In genomic region chr10:125005312-125006187, GRCh38 we compare ENCODE assay signal across 19 cellular contexts.
DNase-seq lines count a peak whose midpoint lies in the region; ATAC-seq and TF ChIP-seq lines count a peak whose summit lies in the region.
"Had no signal": no experiment of that assay in that cellular context is flagged by ENCODE, and none has a peak within 500 bp of the region (broad histone marks: within the 10 kb centered on the region; RNA-seq: fewer than 3 reads in every experiment).

No MANE protein-coding gene starts in this region.

- ATAC-seq in activated T-cell treated with anti-CD3 and anti-CD28 coated beads, Interleukin-2, amount 50 U/mL, for 72 hours (replicated peaks in 1 of 2) = no peak
- ATAC-seq: activated CD4-positive, alpha-beta T cell treated with anti-CD3 and anti-CD28 coated beads for 36 hours; activated CD8-positive, alpha-beta memory T cell treated with anti-CD3 and anti-CD28 coated beads, Interleukin-2, amount 10 ng/mL, durations not matched to agents 7 days and 5 days; mucosa of descending colon had no signal

- H3K36me3 Mint-ChIP-seq in activated T-cell treated with anti-CD3 and anti-CD28 coated beads, Interleukin-2, amount 50 U/mL, for 24 hours (ENCODE audit: low read depth) = no peaks in the 10 kb centered on the region
- H3K36me3 Mint-ChIP-seq in type B pancreatic cell (peaks cover 6% of the 10 kb centered on the region), glutamatergic neuron (ENCODE audit: unreplicated experiment) (peaks cover 4% of the 10 kb centered on the region)
- H3K36me3 Mint-ChIP-seq in activated T-cell treated with anti-CD3 and anti-CD28 coated beads, Interleukin-2, amount 50 U/mL, for 72 hours (ENCODE audit: insufficient read depth in 2 of 2) = no peaks in the 10 kb centered on the region
- H3K36me3 Mint-ChIP-seq: activated CD8-positive, alpha-beta memory T cell treated with anti-CD3 and anti-CD28 coated beads, Interleukin-2, amount 10 ng/mL, durations not matched to agents 7 days and 5 days had no signal

- H3K27ac ChIP-seq in dorsolateral prefrontal cortex = peak overlapping the region in 57 of 59 donors; percentile 26 to 99 (median 85)
- H3K27ac ChIP-seq: SJSA1 had no signal

- H3K4me3 Mint-ChIP-seq in activated T-cell treated with anti-CD3 and anti-CD28 coated beads, Interleukin-2, amount 50 U/mL, for 24 hours = no peak overlapping the region
- H3K4me3 Mint-ChIP-seq in type B pancreatic cell (no peak overlapping the region), glutamatergic neuron (ENCODE audit: unreplicated experiment) (no peak overlapping the region)
- no peak overlapping the region for H3K4me3 Mint-ChIP-seq in activated T-cell treated with anti-CD3 and anti-CD28 coated beads, Interleukin-2, amount 50 U/mL, for 72 hours
- H3K4me3 Mint-ChIP-seq: activated CD4-positive, alpha-beta T cell treated with anti-CD3 and anti-CD28 coated beads for 36 hours; activated CD8-positive, alpha-beta memory T cell treated with anti-CD3 and anti-CD28 coated beads, Interleukin-2, amount 10 ng/mL, durations not matched to agents 7 days and 5 days had no signal

- no peaks in the 10 kb centered on the region for H3K27me3 ChIP-seq in dorsolateral prefrontal cortex
- H3K27me3 ChIP-seq: ascending aorta, SJSA1 had no signal

- no peak overlapping the region for H3K27ac Mint-ChIP-seq in activated T-cell treated with anti-CD3 and anti-CD28 coated beads, Interleukin-2, amount 50 U/mL, for 24 hours
- no peak overlapping the region for H3K27ac Mint-ChIP-seq in type B pancreatic cell
- no peak overlapping the region for H3K27ac Mint-ChIP-seq in activated T-cell treated with anti-CD3 and anti-CD28 coated beads, Interleukin-2, amount 50 U/mL, for 72 hours
- no peak overlapping the region for H3K27ac Mint-ChIP-seq in glutamatergic neuron (ENCODE audit: unreplicated experiment)
- H3K27ac Mint-ChIP-seq: activated CD4-positive, alpha-beta T cell treated with anti-CD3 and anti-CD28 coated beads for 36 hours; activated CD8-positive, alpha-beta memory T cell treated with anti-CD3 and anti-CD28 coated beads, Interleukin-2, amount 10 ng/mL, durations not matched to agents 7 days and 5 days had no signal

- intact Hi-C loops in dorsolateral prefrontal cortex (cut with DNase I) = loop anchor here in 1 of 2 donors (2.0 kb wide), 1 partner anchor 55 kb away; no protein-coding TSS in a partner anchor

- no peaks in the 10 kb centered on the region for H3K9me3 Mint-ChIP-seq in activated T-cell treated with anti-CD3 and anti-CD28 coated beads, Interleukin-2, amount 50 U/mL, for 24 hours
- no peaks in the 10 kb centered on the region for H3K9me3 Mint-ChIP-seq in type B pancreatic cell
- no peaks in the 10 kb centered on the region for H3K9me3 Mint-ChIP-seq in activated T-cell treated with anti-CD3 and anti-CD28 coated beads, Interleukin-2, amount 50 U/mL, for 72 hours
- H3K9me3 Mint-ChIP-seq in glutamatergic neuron (ENCODE audit: unreplicated experiment) = peaks cover 14% of the 10 kb centered on the region

- peak; percentile 9 for DNase-seq in activated T-cell treated with anti-CD3 and anti-CD28 coated beads, Interleukin-2, amount 50 U/mL, for 24 hours
- no peak for DNase-seq in activated T-cell treated with anti-CD3 and anti-CD28 coated beads for 4 hours
- peak in 7 of 10 donors; percentile 12 to 66 (median 55) for DNase-seq in dorsolateral prefrontal cortex
- peak; percentile 31 for DNase-seq in occipital lobe (lab: John Stamatoyannopoulos, UW)
- peak; percentile 65 for DNase-seq in type B pancreatic cell (ENCODE audit: extremely low spot score, unreplicated experiment)
- no peak for DNase-seq in NCI-H526 treated with DMSO at 0.1 percent for 48 hours (lab: John Stamatoyannopoulos, UW)
- no peak for DNase-seq in activated T-cell treated with anti-CD3 and anti-CD28 coated beads, Interleukin-2, amount 50 U/mL, for 72 hours
- no peak for DNase-seq in glutamatergic neuron
- DNase-seq: activated CD4-positive, alpha-beta T cell treated with anti-CD3 and anti-CD28 coated beads for 36 hours; activated CD8-positive, alpha-beta memory T cell treated with anti-CD3 and anti-CD28 coated beads, Interleukin-2, amount 10 ng/mL, durations not matched to agents 7 days and 5 days; DMS153; Kasumi-1; NCI-H1092; NCI-H748 treated with DMSO at 0.1 percent for 48 hours; OCI-M1; stimulated activated CD4-positive, alpha-beta T cell treated with anti-CD3 and anti-CD28 coated beads, Interleukin-4, amount 100 ng/mL, for 1 hour had no signal

- H3K27me3 Mint-ChIP-seq in activated T-cell treated with anti-CD3 and anti-CD28 coated beads, Interleukin-2, amount 50 U/mL, for 24 hours = peaks cover 3% of the 10 kb centered on the region
- H3K27me3 Mint-ChIP-seq in type B pancreatic cell (no peaks in the 10 kb centered on the region), glutamatergic neuron (ENCODE audit: unreplicated experiment) (peaks cover 24% of the 10 kb centered on the region)
- H3K27me3 Mint-ChIP-seq in activated T-cell treated with anti-CD3 and anti-CD28 coated beads, Interleukin-2, amount 50 U/mL, for 72 hours (ENCODE audit: low read depth) = no peaks in the 10 kb centered on the region
- H3K27me3 Mint-ChIP-seq: activated CD4-positive, alpha-beta T cell treated with anti-CD3 and anti-CD28 coated beads for 36 hours had no signal

- peak overlapping the region in 43 of 59 donors; percentile 1 to 51 (median 30) for H3K4me3 ChIP-seq in dorsolateral prefrontal cortex
- H3K4me3 ChIP-seq: ascending aorta, mucosa of descending colon, SJSA1 had no signal

- TF ChIP-seq CTCF in dorsolateral prefrontal cortex (IDR thresholded peaks at IDR 0.05 in 54 of 56, conservative IDR thresholded peaks at IDR 0.05 in 2 of 56; ENCODE audit: low read depth in 1 of 56, partially characterized antibody in 56 of 56) (no peak), type B pancreatic cell (conservative IDR thresholded peaks at IDR 0.05) (no peak), glutamatergic neuron (IDR thresholded peaks at IDR 0.05; ENCODE audit: partially characterized antibody, unreplicated experiment) (no peak)

- no peaks in the 10 kb centered on the region for H3K4me1 Mint-ChIP-seq in activated T-cell treated with anti-CD3 and anti-CD28 coated beads, Interleukin-2, amount 50 U/mL, for 24 hours (ENCODE audit: low read depth)
- peaks cover 38% of the 10 kb centered on the region for H3K4me1 Mint-ChIP-seq in type B pancreatic cell (ENCODE audit: unreplicated experiment)
- H3K4me1 Mint-ChIP-seq in activated T-cell treated with anti-CD3 and anti-CD28 coated beads, Interleukin-2, amount 50 U/mL, for 72 hours (ENCODE audit: low read depth) = no peaks in the 10 kb centered on the region
- H3K4me1 Mint-ChIP-seq in glutamatergic neuron (ENCODE audit: low read depth, unreplicated experiment) = peaks cover 52% of the 10 kb centered on the region
- H3K4me1 Mint-ChIP-seq: activated CD4-positive, alpha-beta T cell treated with anti-CD3 and anti-CD28 coated beads for 36 hours; activated CD8-positive, alpha-beta memory T cell treated with anti-CD3 and anti-CD28 coated beads, Interleukin-2, amount 10 ng/mL, durations not matched to agents 7 days and 5 days had no signal

Comparison
In these comparisons a context has a peak if more than half of its experiments do, and no peak if none do; other contexts are left out.
1. DNase-seq: peak in activated T-cell treated with anti-CD3 and anti-CD28 coated beads, Interleukin-2, amount 50 U/mL, for 24 hours (single experiment), dorsolateral prefrontal cortex (7 of 10), occipital lobe (single experiment) and type B pancreatic cell (single experiment); none in activated T-cell treated with anti-CD3 and anti-CD28 coated beads for 4 hours (single experiment), NCI-H526 treated with DMSO at 0.1 percent for 48 hours (single experiment), activated T-cell treated with anti-CD3 and anti-CD28 coated beads, Interleukin-2, amount 50 U/mL, for 72 hours (0 of 2) and glutamatergic neuron (single experiment).